Comparison of ENCODE assay signal across 8 cellular contexts in the genomic region with DNA sequence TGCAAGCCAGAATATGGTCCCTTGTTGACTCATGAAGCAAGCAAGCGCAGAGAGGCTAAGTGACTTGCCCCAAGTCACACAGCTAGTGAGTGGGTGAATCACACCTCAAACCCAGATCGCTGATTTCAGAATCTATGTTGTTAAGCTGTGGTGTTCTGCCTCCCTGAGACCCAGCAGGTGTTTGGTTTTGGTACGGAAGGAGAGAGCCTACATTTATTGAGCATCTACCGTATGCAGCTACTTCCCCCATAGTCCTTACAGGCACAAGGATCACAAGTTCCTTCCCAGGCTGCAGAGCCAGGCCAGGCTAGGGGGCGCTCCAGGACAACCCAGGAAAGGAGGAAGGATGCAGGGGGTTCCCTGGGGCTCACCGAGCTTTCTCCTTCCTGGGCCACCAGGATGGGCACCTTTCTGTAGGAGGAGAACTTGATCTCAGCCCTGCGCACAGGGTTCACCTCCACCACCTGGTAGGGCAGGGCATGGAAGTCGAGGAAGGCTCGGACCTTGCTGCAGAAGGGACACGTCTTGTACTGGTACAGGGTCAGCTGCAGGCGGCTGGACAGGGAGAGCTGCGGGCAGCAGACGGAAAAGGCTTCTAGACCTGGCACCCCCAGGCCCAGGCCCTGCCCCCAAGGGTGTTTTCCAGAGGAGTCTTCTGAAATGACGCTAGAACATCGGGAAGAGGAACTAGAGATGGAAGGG. TPM values are rescaled to one million over a fixed set of nuclear protein-coding genes. Genes with fewer than 3 reads are reported as not detected.
DNase-seq lines count a peak whose midpoint lies in the region; ATAC-seq and TF ChIP-seq lines count a peak whose summit lies in the region.

No MANE protein-coding gene starts in this region.

- H3K4me1 ChIP-seq in Karpas-422 (ENCODE audit: low read length) = peaks cover 24% of the 10 kb centered on the region
- H3K4me1 ChIP-seq in upper lobe of right lung = peaks cover 23% of the 10 kb centered on the region

- H3K79me2 ChIP-seq in Karpas-422 (ENCODE audit: low read length) = peaks cover 31% of the 10 kb centered on the region

- H2AFZ ChIP-seq in Karpas-422 (ENCODE audit: low read length) = no peak overlapping the region

- H3K4me3 ChIP-seq in Karpas-422 (ENCODE audit: low read length) = peak overlapping the region; percentile 94
- H3K4me3 ChIP-seq in upper lobe of right lung = no peak overlapping the region

- H3K36me3 Mint-ChIP-seq in endothelial cell (ENCODE audit: low read depth, unreplicated experiment) = peaks cover 3% of the 10 kb centered on the region
- no peaks in the 10 kb centered on the region for H3K36me3 Mint-ChIP-seq in naive B cell

- no peak for ATAC-seq in naive B cell (ENCODE audit: low read depth in 2 of 2)
- no peak for ATAC-seq in upper lobe of right lung
- ATAC-seq in HG03108 (IDR thresholded peaks at IDR 0.05; ENCODE audit: unreplicated experiment) = no peak

- DNase-seq in DMS53 (lab: John Stamatoyannopoulos, UW) = peak; percentile 80
- peak; percentile 70 for DNase-seq in Karpas-422
- peak; percentile 84 for DNase-seq in UCSD-AML1 (lab: John Stamatoyannopoulos, UW; ENCODE audit: unreplicated experiment)
- peak; percentile 73 for DNase-seq in endothelial cell (ENCODE audit: low spot score)
- no peak for DNase-seq in naive B cell
- peak; percentile 81 for DNase-seq in upper lobe of right lung
- no peak for DNase-seq in COLO829 (ENCODE audit: low spot score)

- peak overlapping the region; percentile 97; the same call in 1 of the 2 replicates for H3K9ac ChIP-seq in Karpas-422 (ENCODE audit: low read length)

- H3K4me1 Mint-ChIP-seq in endothelial cell (ENCODE audit: unreplicated experiment) (peaks cover 13% of the 10 kb centered on the region), naive B cell (peaks cover 26 to 35% (median 27%) of the 10 kb centered on the region in 3 donors)

- peak overlapping the region; percentile 89 for H3K4me2 ChIP-seq in Karpas-422 (ENCODE audit: low read depth, low read length, poor library complexity, severe bottlenecking)

- no peak overlapping the region for H3K27ac ChIP-seq in Karpas-422 (ENCODE audit: low read length)
- no peak overlapping the region for H3K27ac ChIP-seq in upper lobe of right lung

- H3K9me3 ChIP-seq in Karpas-422 (ENCODE audit: low read length) (no peaks in the 10 kb centered on the region), upper lobe of right lung (no peaks in the 10 kb centered on the region)

- H3K27me3 ChIP-seq in Karpas-422 (ENCODE audit: low read length) (no peaks in the 10 kb centered on the region), upper lobe of right lung (no peaks in the 10 kb centered on the region)

- peaks cover 3% of the 10 kb centered on the region for H3K27me3 Mint-ChIP-seq in endothelial cell (ENCODE audit: unreplicated experiment)
- H3K27me3 Mint-ChIP-seq in naive B cell = no peaks in the 10 kb centered on the region

- no peak overlapping the region for H3K4me3 Mint-ChIP-seq in endothelial cell (ENCODE audit: unreplicated experiment)
- peak overlapping the region in 5 of 8 donors; percentile 32 to 95 (median 84) for H3K4me3 Mint-ChIP-seq in naive B cell

- H3K9me3 Mint-ChIP-seq in endothelial cell (ENCODE audit: unreplicated experiment) (peaks cover 8% of the 10 kb centered on the region), naive B cell (no peaks in the 10 kb centered on the region)

- H3K27ac Mint-ChIP-seq in endothelial cell (ENCODE audit: unreplicated experiment) (no peak overlapping the region), naive B cell (peak overlapping the region in 3 of 6 donors; percentile 52 to 98 (median 62))

- intact Hi-C loops in upper lobe of right lung (cut with DNase I) = no loop called here

- no peaks in the 10 kb centered on the region for H3K36me3 ChIP-seq in Karpas-422 (ENCODE audit: insufficient read depth, low read length)
- H3K36me3 ChIP-seq in upper lobe of right lung = peaks cover 36% of the 10 kb centered on the region

- no peak for TF ChIP-seq CTCF in endothelial cell (IDR thresholded peaks at IDR 0.05; ENCODE audit: unreplicated experiment)
- TF ChIP-seq CTCF in upper lobe of right lung (IDR thresholded peaks at IDR 0.05) = peak; percentile 54

- no peaks in the 10 kb centered on the region for H3K9me2 ChIP-seq in Karpas-422 (replicated peaks; ENCODE audit: insufficient read depth, low read length)

- H4K20me1 ChIP-seq in Karpas-422 (ENCODE audit: insufficient read depth, low read depth, low read length) = no peaks in the 10 kb centered on the region; the same call in 1 of the 2 replicates

RNA-seq across cellular contexts. Expression of gene PTGES2, which starts 2.5 kb away (rescaled TPM):
- 68.4 and 114 TPM in 2 replicates for total RNA-seq in Karpas-422 (2014; rRNA removed; shearing (Covaris generic); ENCODE audit: low replicate concordance)
- total RNA-seq in endothelial cell (ENCODE audit: unreplicated experiment) = 39.8 TPM
- 10 to 100 TPM; 31.1 to 63.8 (median 40.8) TPM for polyA plus RNA-seq in naive B cell (ENCODE audit: low read depth in 6 of 6)
- total RNA-seq in upper lobe of right lung = 35.1 TPM

RNA-seq across cellular contexts. Expression of gene LCN2, which starts 24.2 kb away (rescaled TPM):
- not detected in 2 replicates for total RNA-seq in Karpas-422 (2014; rRNA removed; shearing (Covaris generic); ENCODE audit: low replicate concordance)
- total RNA-seq in endothelial cell (ENCODE audit: unreplicated experiment) (not detected), upper lobe of right lung (14.3 TPM)
- polyA plus RNA-seq in naive B cell (ENCODE audit: low read depth in 6 of 6) = 1 to 10 TPM in 2 of 6 donors, under 1 TPM in 1, not detected in 3; 0.44 to 1.2 (median 1.2) TPM

RNA-seq across cellular contexts. Expression of gene BBLN, which starts 35.0 kb away (rescaled TPM):
- total RNA-seq in Karpas-422 (2014; rRNA removed; shearing (Covaris generic); ENCODE audit: low replicate concordance) = 154 and 209 TPM in 2 replicates
- total RNA-seq in endothelial cell (ENCODE audit: unreplicated experiment) (62.1 TPM), upper lobe of right lung (39.0 TPM)
- polyA plus RNA-seq in naive B cell (ENCODE audit: low read depth in 6 of 6) = 10 to 100 TPM; 74.7 to 98.3 (median 93.5) TPM

RNA-seq across cellular contexts. Expression of gene SLC25A25, which starts 57.0 kb away (rescaled TPM):
- total RNA-seq in Karpas-422 (2014; rRNA removed; shearing (Covaris generic); ENCODE audit: low replicate concordance) = 4.1 and 12.7 TPM in 2 replicates
- 8.5 TPM for total RNA-seq in endothelial cell (ENCODE audit: unreplicated experiment)
- polyA plus RNA-seq in naive B cell (ENCODE audit: low read depth in 6 of 6) = 10 to 100 TPM in 1 of 6 donors, 1 to 10 TPM in 5; 1.6 to 15.8 (median 9.0) TPM
- 34.7 TPM for total RNA-seq in upper lobe of right lung

RNA-seq across cellular contexts. Expression of gene NAIF1, which starts 57.9 kb away (rescaled TPM):
- total RNA-seq in Karpas-422 (2014; rRNA removed; shearing (Covaris generic); ENCODE audit: low replicate concordance) = 7.3 and 13.9 TPM in 2 replicates
- total RNA-seq in endothelial cell (ENCODE audit: unreplicated experiment) (9.9 TPM), upper lobe of right lung (11.8 TPM)
- polyA plus RNA-seq in naive B cell (ENCODE audit: low read depth in 6 of 6) = 10 to 100 TPM in 4 of 6 donors, 1 to 10 TPM in 2; 7.2 to 21.6 (median 12.3) TPM

Comparison
In these comparisons a context has a peak if more than half of its experiments do, and no peak if none do; other contexts are left out.
1. DNase-seq: peak in DMS53 (single experiment), Karpas-422 (single experiment), UCSD-AML1 (single experiment), endothelial cell (single experiment) and upper lobe of right lung (single experiment); none in naive B cell (single experiment) and COLO829 (single experiment).
2. RNA of gene LCN2, which starts 24.2 kb away (total RNA-seq): 14.3 TPM in upper lobe of right lung (single experiment); not detected in Karpas-422 and not detected in endothelial cell (single experiment); every median in the first group is over 10 times any median in the second.